ENCODE assay signal across 9 cellular contexts in genomic region chr2:170369894-170370293, GRCh38.
DNase-seq lines count a peak whose midpoint lies in the region; ATAC-seq and TF ChIP-seq lines count a peak whose summit lies in the region.
"Had no signal": no experiment of that assay in that cellular context is flagged by ENCODE, and none has a peak within 500 bp of the region (broad histone marks: within the 10 kb centered on the region; RNA-seq: fewer than 3 reads in every experiment).

No MANE protein-coding gene starts in this region.

- ATAC-seq in HG02840 (IDR thresholded peaks at IDR 0.05; ENCODE audit: low FRiP score, unreplicated experiment): no peak

- intact Hi-C loops in dorsolateral prefrontal cortex (cut with DNase I): loop anchor here in 1 of 2 donors (5.0 kb wide), 1 partner anchor 442 kb away; no protein-coding TSS in a partner anchor

- H3K4me3 ChIP-seq in dorsolateral prefrontal cortex: no peak overlapping the region

- peak in 55 of 56 donors; percentile 8 to 76 (median 47) for TF ChIP-seq CTCF in dorsolateral prefrontal cortex (IDR thresholded peaks at IDR 0.05 in 54 of 56, conservative IDR thresholded peaks at IDR 0.05 in 2 of 56; ENCODE audit: low read depth in 1 of 56, partially characterized antibody in 56 of 56)
- no peak for TF ChIP-seq CTCF in GM10266 (IDR thresholded peaks at IDR 0.05; ENCODE audit: control insufficient read depth, insufficient read depth, low read depth, missing control alignments)

- DNase-seq in NCI-H1417 (lab: John Stamatoyannopoulos, UW): peak in 2 of 3 experiments; percentile 15 to 33
- DNase-seq in NCI-H1417 treated with DMSO at 0.1 percent for 48 hours (lab: John Stamatoyannopoulos, UW): no peak
- peak; percentile 32 for DNase-seq in NCI-H510A (lab: John Stamatoyannopoulos, UW)
- no peak for DNase-seq in dorsolateral prefrontal cortex
- DNase-seq in renal cortical epithelial cell (ENCODE audit: low read depth): peak; percentile 49
- DNase-seq in GM10266 (ENCODE audit: extremely low spot score): no peak
- no peak for DNase-seq in epidermal melanocyte (ENCODE audit: insufficient read length, low spot score)

- no peak overlapping the region for H3K27ac ChIP-seq in dorsolateral prefrontal cortex
- H3K27ac ChIP-seq: neutrophil had no signal

- peaks cover 0 to 73% (median 34%) of the 10 kb centered on the region in 45 donors for H3K27me3 ChIP-seq in dorsolateral prefrontal cortex

Comparison
In these comparisons a context has a peak if more than half of its experiments do, and no peak if none do; other contexts are left out.
1. DNase-seq: peak in NCI-H1417 (2 of 3), NCI-H510A (single experiment) and renal cortical epithelial cell (single experiment); none in NCI-H1417 treated with DMSO at 0.1 percent for 48 hours (single experiment), dorsolateral prefrontal cortex (0 of 10), GM10266 (single experiment) and epidermal melanocyte (single experiment).